ENCODE assay signal across 8 cellular contexts in the genomic region with DNA sequence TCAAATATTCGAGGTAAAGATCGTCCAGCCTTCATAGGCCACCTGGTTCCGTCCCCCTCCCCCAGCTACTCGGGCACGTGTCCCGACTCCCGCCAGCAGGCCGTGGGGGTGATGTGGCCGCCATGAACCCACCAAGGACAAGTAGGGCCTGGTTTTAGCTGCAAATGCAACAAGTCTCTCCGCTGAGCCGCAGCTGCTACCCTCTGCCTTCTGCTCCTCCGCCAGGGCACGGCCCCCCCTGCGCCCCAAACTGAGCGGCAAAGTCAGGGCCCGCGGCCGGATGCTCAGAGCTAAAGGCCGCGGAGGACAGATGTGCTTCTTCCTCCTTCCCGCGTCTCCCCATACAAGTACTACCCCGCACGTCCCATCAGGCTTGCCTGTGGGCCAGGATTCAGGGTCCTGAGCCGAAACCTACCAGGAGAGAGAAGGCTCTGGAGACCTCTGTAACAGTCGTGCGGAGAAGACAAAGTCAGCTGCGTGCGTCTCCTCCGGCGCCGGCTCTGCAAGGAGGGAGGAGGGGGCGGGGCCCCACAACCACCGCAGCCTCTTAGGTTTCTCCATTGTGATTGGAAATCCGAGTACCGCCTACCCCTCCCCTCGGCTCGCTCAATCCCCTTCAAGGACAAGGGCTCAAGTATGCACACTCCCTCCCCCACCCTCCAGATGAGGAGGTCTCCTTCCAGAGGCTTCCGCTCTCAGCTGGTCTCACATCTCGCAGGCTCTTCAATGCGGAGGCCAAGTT. TPM values are rescaled to one million over a fixed set of nuclear protein-coding genes. Genes with fewer than 3 reads are reported as not detected.
A peak's percentile ranks its signal among the peaks of the same experiment; 100 is the strongest.
DNase-seq lines count a peak whose midpoint lies in the region; ATAC-seq and TF ChIP-seq lines count a peak whose summit lies in the region.

Gene LDHB, minus strand, starts transcription at position 507 of the 742 bp plus-strand sequence. CDS start 3,171 bp downstream, outside the sequence.

- DNase-seq in DND-41: peak; percentile 98
- DNase-seq in Kasumi-1 (lab: John Stamatoyannopoulos, UW): peak; percentile 95 to 96
- DNase-seq in RWPE1 (ENCODE audit: low spot score): peak; percentile 82
- peak; percentile 96 for DNase-seq in fibroblast of mammary gland (ENCODE audit: low read depth)

- peaks cover 33% of the 10 kb centered on the region for H3K36me3 ChIP-seq in DND-41 (ENCODE audit: insufficient read depth, low read length)

- peaks cover 42% of the 10 kb centered on the region for H3K4me1 ChIP-seq in DND-41 (ENCODE audit: insufficient read depth, low read length)

- peaks cover 29% of the 10 kb centered on the region for H3K4me1 Mint-ChIP-seq in activated T-helper 17 cell treated with anti-CD3 and anti-CD28 coated beads, Interleukin-2, amount 50 U/mL, for 72 hours
- H3K4me1 Mint-ChIP-seq in nephron: peaks cover 29% of the 10 kb centered on the region
- H3K4me1 Mint-ChIP-seq in stimulated activated naive CD8-positive, alpha-beta T cell treated with anti-CD3 and anti-CD28 coated beads, Interleukin-15, Interleukin-2, amounts not matched to agents 100 ng/mL and 50 ng/mL, for 24 hours (ENCODE audit: low read depth): peaks cover 63% of the 10 kb centered on the region

- CTCF ChIA-PET in RWPE1 (lab: Yijun Ruan, JAX): interaction anchor here (0.5 kb wide), 1 partner anchor 40 kb away, joined by 4 read pairs; no protein-coding TSS in a partner anchor

- H3K4me3 ChIP-seq in DND-41 (ENCODE audit: low read depth in 1 of 2, low read length in 2 of 2) (peak within 1 kb of the TSS; percentile 54 to 90), fibroblast of mammary gland (ENCODE audit: control insufficient read depth, low read depth, low read length) (peak within 1 kb of the TSS; percentile 96)

- H3K27ac Mint-ChIP-seq in activated T-helper 17 cell treated with anti-CD3 and anti-CD28 coated beads, Interleukin-2, amount 50 U/mL, for 72 hours: peak within 1 kb of the TSS; percentile 91
- peak within 1 kb of the TSS; percentile 92 to 97 (median 93) for H3K27ac Mint-ChIP-seq in nephron
- H3K27ac Mint-ChIP-seq in stimulated activated naive CD8-positive, alpha-beta T cell treated with anti-CD3 and anti-CD28 coated beads, Interleukin-15, Interleukin-2, amounts not matched to agents 100 ng/mL and 50 ng/mL, for 24 hours: peak within 1 kb of the TSS; percentile 98

- H3K4me2 ChIP-seq in DND-41 (ENCODE audit: insufficient read depth, low read length): peak within 1 kb of the TSS; percentile 74

- H3K27ac ChIP-seq in DND-41 (ENCODE audit: low read length) (peak within 1 kb of the TSS; percentile 89), RWPE1 (peak within 1 kb of the TSS; percentile 80)

- peak within 1 kb of the TSS; percentile 73 for H2AFZ ChIP-seq in DND-41 (ENCODE audit: low read depth, low read length)

- H3K9me3 Mint-ChIP-seq in activated T-helper 17 cell treated with anti-CD3 and anti-CD28 coated beads, Interleukin-2, amount 50 U/mL, for 72 hours: no peaks in the 10 kb centered on the region
- H3K9me3 Mint-ChIP-seq in nephron: no peaks in the 10 kb centered on the region
- no peaks in the 10 kb centered on the region for H3K9me3 Mint-ChIP-seq in stimulated activated naive CD8-positive, alpha-beta T cell treated with anti-CD3 and anti-CD28 coated beads, Interleukin-15, Interleukin-2, amounts not matched to agents 100 ng/mL and 50 ng/mL, for 24 hours

- H3K27me3 ChIP-seq in DND-41 (ENCODE audit: insufficient read depth, low read length, poor library complexity): peaks cover 12% of the 10 kb centered on the region

- TF ChIP-seq CTCF in DND-41 (IDR thresholded peaks at IDR 0.05; ENCODE audit: borderline replicate concordance, extremely low read depth, low read length, poor library complexity, severe bottlenecking) (no peak), RWPE1 (conservative IDR thresholded peaks at IDR 0.05; ENCODE audit: low read depth) (no peak), fibroblast of mammary gland (conservative IDR thresholded peaks at IDR 0.05; ENCODE audit: control insufficient read depth, insufficient read depth, low read depth, low read length) (no peak), nephron (IDR thresholded peaks at IDR 0.05; ENCODE audit: unreplicated experiment in 3 of 3) (no peak)

- H3K27me3 Mint-ChIP-seq in activated T-helper 17 cell treated with anti-CD3 and anti-CD28 coated beads, Interleukin-2, amount 50 U/mL, for 72 hours: no peaks in the 10 kb centered on the region
- H3K27me3 Mint-ChIP-seq in nephron (ENCODE audit: low read depth): peaks cover 2% of the 10 kb centered on the region
- H3K27me3 Mint-ChIP-seq in stimulated activated naive CD8-positive, alpha-beta T cell treated with anti-CD3 and anti-CD28 coated beads, Interleukin-15, Interleukin-2, amounts not matched to agents 100 ng/mL and 50 ng/mL, for 24 hours: no peaks in the 10 kb centered on the region

- H3K9ac ChIP-seq in DND-41 (ENCODE audit: low read depth, low read length): peak within 1 kb of the TSS; percentile 77

- H4K20me1 ChIP-seq in DND-41 (ENCODE audit: insufficient read depth, low read length): peaks cover 44% of the 10 kb centered on the region; the same call in 1 of the 2 replicates

- peaks cover 51% of the 10 kb centered on the region for H3K79me2 ChIP-seq in DND-41 (ENCODE audit: insufficient read depth, low read length)

- H3K36me3 Mint-ChIP-seq in activated T-helper 17 cell treated with anti-CD3 and anti-CD28 coated beads, Interleukin-2, amount 50 U/mL, for 72 hours (ENCODE audit: low read depth): peaks cover 56% of the 10 kb centered on the region
- peaks cover 20% of the 10 kb centered on the region for H3K36me3 Mint-ChIP-seq in nephron (ENCODE audit: low read depth)
- H3K36me3 Mint-ChIP-seq in stimulated activated naive CD8-positive, alpha-beta T cell treated with anti-CD3 and anti-CD28 coated beads, Interleukin-15, Interleukin-2, amounts not matched to agents 100 ng/mL and 50 ng/mL, for 24 hours (ENCODE audit: low read depth): peaks cover 50% of the 10 kb centered on the region

- ATAC-seq in DND-41 (ENCODE audit: insufficient read depth, low read depth) (peak; percentile 94), GM21786 (IDR thresholded peaks at IDR 0.05; ENCODE audit: unreplicated experiment) (peak; percentile 93)
- ATAC-seq in activated T-helper 17 cell treated with anti-CD3 and anti-CD28 coated beads, Interleukin-2, amount 50 U/mL, for 72 hours (replicated peaks): peak; percentile 98

- H3K4me3 Mint-ChIP-seq in activated T-helper 17 cell treated with anti-CD3 and anti-CD28 coated beads, Interleukin-2, amount 50 U/mL, for 72 hours: peak within 1 kb of the TSS; percentile 91
- peak within 1 kb of the TSS; percentile 96 to 99 (median 98) for H3K4me3 Mint-ChIP-seq in nephron
- peak within 1 kb of the TSS; percentile 96 for H3K4me3 Mint-ChIP-seq in stimulated activated naive CD8-positive, alpha-beta T cell treated with anti-CD3 and anti-CD28 coated beads, Interleukin-15, Interleukin-2, amounts not matched to agents 100 ng/mL and 50 ng/mL, for 24 hours

- H3K9me3 ChIP-seq in DND-41 (ENCODE audit: insufficient read depth, low read length, severe bottlenecking): no peaks in the 10 kb centered on the region

- POLR2A ChIA-PET in RWPE1 (lab: Yijun Ruan, JAX; ENCODE audit: low non-redundant PET): interaction anchor here (0.6 kb wide), 1 partner anchor 129 kb away, joined by 3 read pairs; no protein-coding TSS in a partner anchor

RNA-seq across cellular contexts. Expression of gene LDHB, which starts in this region (rescaled TPM):
- 1,000 to 10,000 TPM; 1,054 to 1,593 TPM for total RNA-seq in activated T-helper 17 cell treated with anti-CD3 and anti-CD28 coated beads, Interleukin-2, amount 50 U/mL, for 72 hours

Comparison
In these comparisons a context has a peak if more than half of its experiments do, and no peak if none do; other contexts are left out.
1. Peak in every context shown above with its lines: DNase-seq, ATAC-seq, H3K4me3 ChIP-seq and H3K27ac ChIP-seq.